In genomic region chr18:34225218-34225553, GRCh38 we compare ENCODE assay signal across 14 cellular contexts. TPM values are rescaled to one million over a fixed set of nuclear protein-coding genes. Genes with fewer than 3 reads are reported as not detected.
DNase-seq lines count a peak whose midpoint lies in the region; ATAC-seq and TF ChIP-seq lines count a peak whose summit lies in the region.
"Had no signal": no experiment of that assay in that cellular context is flagged by ENCODE, and none has a peak within 500 bp of the region (broad histone marks: within the 10 kb centered on the region; RNA-seq: fewer than 3 reads in every experiment).

No MANE protein-coding gene starts in this region.

- DNase-seq in SK-N-MC (ENCODE audit: low read depth, low spot score) (no peak), epithelial cell of proximal tubule (ENCODE audit: low read depth) (no peak), progenitor cell of endocrine pancreas (ENCODE audit: low spot score, unreplicated experiment) (no peak), GF-D8 (lab: John Stamatoyannopoulos, UW) (no peak), NCI-H146 treated with DMSO at 0.1 percent for 48 hours (lab: John Stamatoyannopoulos, UW; ENCODE audit: unreplicated experiment) (no peak), mucosa of descending colon (no peak)
- DNase-seq: activated naive CD4-positive, alpha-beta T cell treated with Interleukin-2 at 50 U/mL for 16 hours; SIG-M5; stimulated activated CD4-positive, alpha-beta T cell treated with anti-CD3 and anti-CD28 coated beads, Interleukin-2, amount 100 ng/mL, for 24 hours had no signal

- no peak overlapping the region for H3K9ac ChIP-seq in SK-N-MC (ENCODE audit: insufficient read length)

- no peaks in the 10 kb centered on the region for H3K9me3 ChIP-seq in SK-N-MC (ENCODE audit: low read depth, low read length)
- H3K9me3 ChIP-seq in mucosa of descending colon = no peaks in the 10 kb centered on the region
- H3K9me3 ChIP-seq: pancreas had no signal

- intact Hi-C loops in mucosa of descending colon (cut with DNase I, micrococcal nuclease) = no loop called here

- H3K27ac ChIP-seq in C4-2B = no peak overlapping the region
- no peak overlapping the region for H3K27ac ChIP-seq in SK-N-MC

- ATAC-seq in HG03521 (IDR thresholded peaks at IDR 0.05; ENCODE audit: unreplicated experiment) (no peak), mucosa of descending colon (no peak)

- peak overlapping the region; percentile 78 for H3K4me3 Mint-ChIP-seq in progenitor cell of endocrine pancreas (ENCODE audit: low read depth)
- H3K4me3 Mint-ChIP-seq: memory B cell had no signal

- H3K4me3 ChIP-seq in SK-N-MC = peak overlapping the region; percentile 86
- H3K4me3 ChIP-seq in epithelial cell of proximal tubule (ENCODE audit: low read depth, low read length) = peak overlapping the region; percentile 57
- H3K4me3 ChIP-seq in mucosa of descending colon = no peak overlapping the region

- H3K9me3 Mint-ChIP-seq in progenitor cell of endocrine pancreas (ENCODE audit: low read depth) = no peaks in the 10 kb centered on the region

- H3K4me1 Mint-ChIP-seq in progenitor cell of endocrine pancreas (ENCODE audit: low read depth) = peaks cover 25% of the 10 kb centered on the region
- H3K4me1 Mint-ChIP-seq: memory B cell had no signal

- TF ChIP-seq CTCF in C4-2B (conservative IDR thresholded peaks at IDR 0.05) = peak; percentile 14
- TF ChIP-seq CTCF in epithelial cell of proximal tubule (conservative IDR thresholded peaks at IDR 0.05; ENCODE audit: low read depth, low read length) = no peak
- no peak for TF ChIP-seq CTCF in progenitor cell of endocrine pancreas (IDR thresholded peaks at IDR 0.05; ENCODE audit: unreplicated experiment)
- no peak for TF ChIP-seq CTCF in mucosa of descending colon (IDR thresholded peaks at IDR 0.05)

- no peaks in the 10 kb centered on the region for H3K36me3 Mint-ChIP-seq in progenitor cell of endocrine pancreas (ENCODE audit: insufficient read depth)
- H3K36me3 Mint-ChIP-seq: memory B cell had no signal

- peaks cover 22% of the 10 kb centered on the region for H3K4me1 ChIP-seq in mucosa of descending colon (ENCODE audit: low read depth)

- no peak overlapping the region for H3K27ac Mint-ChIP-seq in progenitor cell of endocrine pancreas
- H3K27ac Mint-ChIP-seq: memory B cell had no signal

- H3K27me3 Mint-ChIP-seq in progenitor cell of endocrine pancreas = peaks cover 38% of the 10 kb centered on the region

- H3K36me3 ChIP-seq in SK-N-MC (ENCODE audit: insufficient read depth, low read length) = no peaks in the 10 kb centered on the region
- H3K36me3 ChIP-seq in mucosa of descending colon (ENCODE audit: low read depth) = no peaks in the 10 kb centered on the region
- H3K36me3 ChIP-seq: pancreas had no signal

RNA-seq across cellular contexts. Expression of gene NOL4, which starts 0.5 kb away (rescaled TPM):
- total RNA-seq in epithelial cell of proximal tubule = 0.07 and 0.23 TPM in 2 replicates
- total RNA-seq in progenitor cell of endocrine pancreas = 5.7 TPM in 2 replicates
- 1 to 10 TPM; 1.7 to 2.1 (median 2.0) TPM for total RNA-seq in mucosa of descending colon
- total RNA-seq: LHCN-M2 had no signal
